In the genomic region with DNA sequence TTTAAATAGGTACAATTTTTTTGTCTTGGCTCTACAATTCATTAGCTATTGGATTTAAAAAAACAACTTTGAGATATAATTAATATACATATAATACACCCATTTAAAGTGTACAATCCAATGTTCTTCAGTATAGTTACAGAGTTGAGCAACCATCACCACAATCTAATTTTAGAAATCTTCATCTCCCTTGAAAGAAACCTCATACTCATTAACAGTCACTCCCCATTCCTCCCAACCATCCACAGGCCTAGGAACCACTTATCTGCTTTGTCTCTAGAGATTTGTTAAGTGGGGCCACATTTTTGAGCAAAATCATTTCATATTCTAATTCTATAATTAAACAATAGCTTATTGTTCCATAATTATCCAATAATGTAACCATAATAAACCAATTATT, we compare ENCODE assay signal across 22 cellular contexts. TPM values are rescaled to one million over a fixed set of nuclear protein-coding genes. Genes with fewer than 3 reads are reported as not detected.
A peak's percentile ranks its signal among the peaks of the same experiment; 100 is the strongest.
DNase-seq lines count a peak whose midpoint lies in the region; TF ChIP-seq lines count a peak whose summit lies in the region.
"Had no signal": no experiment of that assay in that cellular context is flagged by ENCODE, and none has a peak within 500 bp of the region (broad histone marks: within the 10 kb centered on the region; RNA-seq: fewer than 3 reads in every experiment).

No MANE protein-coding gene starts in this region.

- no peak for TF ChIP-seq POLR2A in NB4 (IDR thresholded peaks at IDR 0.05; ENCODE audit: extremely low read depth, insufficient read length)

- no peak for TF ChIP-seq CTCF in NB4 (IDR thresholded peaks at IDR 0.05; ENCODE audit: low read depth, low read length)

- H3K4me3 ChIP-seq in NB4 (ENCODE audit: low read depth, low read length) = no peak overlapping the region
- H3K4me3 ChIP-seq: gastroesophageal sphincter, neural progenitor cell, testis had no signal

- DNase-seq in EL (peak; percentile 22), NB4 (ENCODE audit: low read depth) (peak; percentile 91), amniotic epithelial cell (ENCODE audit: low read depth) (peak; percentile 84), myocyte (ENCODE audit: low read depth) (peak; percentile 75), NK-92 (lab: John Stamatoyannopoulos, UW; ENCODE audit: unreplicated experiment) (no peak), NCI-H774 (lab: John Stamatoyannopoulos, UW) (no peak), putamen (ENCODE audit: low spot score) (no peak)
- no peak for DNase-seq in activated CD4-positive, alpha-beta T cell treated with anti-CD3 and anti-CD28 coated beads, Interleukin-2, amount 50 U/mL, for 4 hours
- DNase-seq: activated CD4-positive, alpha-beta T cell treated with anti-CD3 and anti-CD28 coated beads, Interleukin-2, amount 10 ng/mL, durations not matched to agents 7 days and 5 days; activated naive CD8-positive, alpha-beta T cell treated with anti-CD3 and anti-CD28 coated beads, Interleukin-2, amount 10 ng/mL, durations not matched to agents 7 days and 5 days; activated T-cell treated with anti-CD3 and anti-CD28 coated beads, Interleukin-2, amount 50 U/mL, for 24 hours; central memory CD4-positive, alpha-beta T cell; DMS79; effector memory CD4-positive, alpha-beta T cell; NCI-H748 treated with DMSO at 0.1 percent for 48 hours; right cardiac atrium; stimulated activated CD4-positive, alpha-beta T cell treated with anti-CD3 and anti-CD28 coated beads, Interleukin-2, amount 100 ng/mL, for 48 hours; stimulated activated CD8-positive, alpha-beta memory T cell treated with anti-CD3 and anti-CD28 coated beads, Interleukin-4, amount 100 ng/mL, for 48 hours; T1000; testis had no signal

RNA-seq across cellular contexts. Expression of a gene that starts 32.6 kb away (rescaled TPM):
- 126 and 134 TPM in 2 replicates for total RNA-seq in myocyte
- 210 TPM for polyA plus RNA-seq in myocyte (2012)

Comparison
In these comparisons a context has a peak if more than half of its experiments do, and no peak if none do; other contexts are left out.
1. DNase-seq: peak in EL (single experiment), NB4 (single experiment), amniotic epithelial cell (single experiment) and myocyte (single experiment); none in NK-92 (single experiment), NCI-H774 (single experiment), putamen (single experiment) and activated CD4-positive, alpha-beta T cell treated with anti-CD3 and anti-CD28 coated beads, Interleukin-2, amount 50 U/mL, for 4 hours (0 of 2).